In the genomic region with DNA sequence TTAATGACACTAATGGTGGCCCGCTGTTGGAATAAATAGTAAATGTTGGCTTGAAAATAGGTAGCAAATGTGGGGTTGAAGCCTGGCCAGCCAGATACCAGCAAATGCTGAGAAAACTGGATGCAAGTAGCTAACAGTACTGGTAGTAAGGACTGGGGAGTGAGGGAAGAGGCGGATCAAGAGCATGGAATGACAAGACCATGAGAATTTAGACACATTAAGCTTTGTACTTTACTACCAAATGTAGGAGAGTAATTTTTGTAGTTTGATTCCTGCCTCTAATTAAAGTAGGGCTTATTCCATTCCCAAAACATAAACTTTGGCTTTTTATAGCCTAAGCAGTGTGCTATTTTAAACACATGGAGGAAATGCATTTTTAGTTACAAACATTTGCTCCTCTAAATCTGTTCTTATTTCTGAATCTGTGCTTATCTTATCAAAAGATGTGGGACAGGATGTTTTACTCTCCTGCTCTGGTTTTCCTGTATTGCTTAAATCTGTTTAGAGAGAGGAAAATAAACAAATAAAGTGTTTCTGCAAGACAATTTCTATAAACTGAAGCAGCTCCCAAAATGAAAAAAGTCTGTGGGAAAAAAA, we compare ENCODE assay signal across 26 cellular contexts. TPM values are rescaled to one million over a fixed set of nuclear protein-coding genes. Genes with fewer than 3 reads are reported as not detected.
DNase-seq lines count a peak whose midpoint lies in the region; ATAC-seq and TF ChIP-seq lines count a peak whose summit lies in the region.
"Had no signal": no experiment of that assay in that cellular context is flagged by ENCODE, and none has a peak within 500 bp of the region (broad histone marks: within the 10 kb centered on the region; RNA-seq: fewer than 3 reads in every experiment).

No MANE protein-coding gene starts in this region.

- TF ChIP-seq CTCF in WTC11 (IDR thresholded peaks at IDR 0.05), result no peak
- TF ChIP-seq CTCF in glutamatergic neuron (IDR thresholded peaks at IDR 0.05; ENCODE audit: partially characterized antibody, unreplicated experiment), result no peak
- TF ChIP-seq CTCF in transverse colon (IDR thresholded peaks at IDR 0.05), result no peak
- TF ChIP-seq CTCF in psoas muscle (IDR thresholded peaks at IDR 0.05), result no peak

- H3K9me3 Mint-ChIP-seq in activated naive CD4-positive, alpha-beta T cell treated with anti-CD3 and anti-CD28 coated beads, Interleukin-2, amount 50 U/mL, for 24 hours, result no peaks in the 10 kb centered on the region
- H3K9me3 Mint-ChIP-seq in WTC11, result no peaks in the 10 kb centered on the region
- no peaks in the 10 kb centered on the region for H3K9me3 Mint-ChIP-seq in glutamatergic neuron (ENCODE audit: unreplicated experiment)
- no peaks in the 10 kb centered on the region for H3K9me3 Mint-ChIP-seq in natural killer cell treated with Interleukin-12 subunit alpha and Interleukin-12 subunit beta and Interleukin-15 and Interleukin-18, amount 100 ng/mL, for 72 hours
- H3K9me3 Mint-ChIP-seq: activated CD4-positive, alpha-beta T cell treated with anti-CD3 and anti-CD28 coated beads, Interleukin-2, amount 10 ng/mL, durations not matched to agents 7 days and 5 days; activated naive CD4-positive, alpha-beta T cell treated with anti-CD3 and anti-CD28 coated beads for 36 hours; stimulated activated naive CD8-positive, alpha-beta T cell treated with anti-CD3 and anti-CD28 coated beads, Interleukin-15, Interleukin-2, amounts not matched to agents 100 ng/mL and 50 ng/mL, for 24 hours; type B pancreatic cell had no signal

- no peaks in the 10 kb centered on the region for H3K4me1 Mint-ChIP-seq in activated naive CD4-positive, alpha-beta T cell treated with anti-CD3 and anti-CD28 coated beads, Interleukin-2, amount 50 U/mL, for 24 hours
- no peaks in the 10 kb centered on the region for H3K4me1 Mint-ChIP-seq in WTC11
- peaks cover 20% of the 10 kb centered on the region for H3K4me1 Mint-ChIP-seq in glutamatergic neuron (ENCODE audit: low read depth, unreplicated experiment)
- no peaks in the 10 kb centered on the region for H3K4me1 Mint-ChIP-seq in natural killer cell treated with Interleukin-12 subunit alpha and Interleukin-12 subunit beta and Interleukin-15 and Interleukin-18, amount 100 ng/mL, for 72 hours (ENCODE audit: low read depth in 2 of 2)
- H3K4me1 Mint-ChIP-seq: B cell had no signal

- H3K27me3 ChIP-seq in transverse colon (no peaks in the 10 kb centered on the region), psoas muscle (ENCODE audit: insufficient read depth in 3 of 3, low read length in 2 of 3) (no peaks in the 10 kb centered on the region)

- H3K4me1 ChIP-seq in transverse colon (peaks cover 0 to 4% (median 2%) of the 10 kb centered on the region in 4 donors), psoas muscle (no peaks in the 10 kb centered on the region)

- 86 to 95% methylated on average over 2 of the region's 2 CpGs for WGBS in transverse colon (ENCODE audit: low coverage in 1 of 2), 2 donors
- 77 to 79% (median 78%) methylated on average over 2 of the region's 2 CpGs for WGBS in psoas muscle, 3 donors

- TF ChIP-seq POLR2A in transverse colon (IDR thresholded peaks at IDR 0.05), result no peak

- H3K36me3 Mint-ChIP-seq in activated naive CD4-positive, alpha-beta T cell treated with anti-CD3 and anti-CD28 coated beads, Interleukin-2, amount 50 U/mL, for 24 hours, result peaks cover 11% of the 10 kb centered on the region
- H3K36me3 Mint-ChIP-seq in WTC11 (peaks cover 41% of the 10 kb centered on the region), glutamatergic neuron (ENCODE audit: unreplicated experiment) (no peaks in the 10 kb centered on the region)
- H3K36me3 Mint-ChIP-seq in natural killer cell treated with Interleukin-12 subunit alpha and Interleukin-12 subunit beta and Interleukin-15 and Interleukin-18, amount 100 ng/mL, for 72 hours, result peaks cover 7% of the 10 kb centered on the region

- ATAC-seq in WTC11, result no peak
- no peak for ATAC-seq in HG03095 (IDR thresholded peaks at IDR 0.05; ENCODE audit: unreplicated experiment)
- ATAC-seq in natural killer cell treated with Interleukin-12 subunit alpha and Interleukin-12 subunit beta and Interleukin-15 and Interleukin-18, amount 100 ng/mL, for 72 hours, result no peak
- ATAC-seq in psoas muscle, result no peak
- ATAC-seq: A549 had no signal

- no peak for DNase-seq in activated naive CD4-positive, alpha-beta T cell treated with Interleukin-2 at 50 U/mL for 16 hours
- no peak for DNase-seq in WTC11 (ENCODE audit: low spot score)
- DNase-seq in glutamatergic neuron, result no peak
- DNase-seq in transverse colon, result no peak
- no peak for DNase-seq in natural killer cell treated with Interleukin-12 subunit alpha and Interleukin-12 subunit beta and Interleukin-15 and Interleukin-18, amount 100 ng/mL, for 72 hours (ENCODE audit: low spot score)
- no peak for DNase-seq in psoas muscle
- DNase-seq: activated CD4-positive, alpha-beta T cell treated with anti-CD3 and anti-CD28 coated beads, Interleukin-2, amount 10 ng/mL, durations not matched to agents 7 days and 5 days; activated naive CD4-positive, alpha-beta T cell treated with anti-CD3 and anti-CD28 coated beads for 36 hours; activated T-cell treated with anti-CD3 and anti-CD28 coated beads, Interleukin-2, amount 50 U/mL, for 48 hours; Caco-2; cerebellar nuclear complex; DMS79 treated with DMSO at 0.1 percent for 48 hours; H7; Kasumi-1; NCI-H187; NCI-H526 treated with DMSO at 0.1 percent for 48 hours; RPMI8226 had no signal

- no peak overlapping the region for H3K4me3 Mint-ChIP-seq in activated naive CD4-positive, alpha-beta T cell treated with anti-CD3 and anti-CD28 coated beads, Interleukin-2, amount 50 U/mL, for 24 hours
- H3K4me3 Mint-ChIP-seq in WTC11 (no peak overlapping the region), glutamatergic neuron (ENCODE audit: unreplicated experiment) (no peak overlapping the region)
- H3K4me3 Mint-ChIP-seq in natural killer cell treated with Interleukin-12 subunit alpha and Interleukin-12 subunit beta and Interleukin-15 and Interleukin-18, amount 100 ng/mL, for 72 hours, result no peak overlapping the region
- H3K4me3 Mint-ChIP-seq: activated CD4-positive, alpha-beta T cell treated with anti-CD3 and anti-CD28 coated beads, Interleukin-2, amount 10 ng/mL, durations not matched to agents 7 days and 5 days; activated naive CD4-positive, alpha-beta T cell treated with anti-CD3 and anti-CD28 coated beads for 36 hours; B cell; stimulated activated naive CD8-positive, alpha-beta T cell treated with anti-CD3 and anti-CD28 coated beads, Interleukin-15, Interleukin-2, amounts not matched to agents 100 ng/mL and 50 ng/mL, for 24 hours; type B pancreatic cell had no signal

- no peak for TF ChIP-seq EP300 in transverse colon (IDR thresholded peaks at IDR 0.05; ENCODE audit: low read depth)

- peak overlapping the region; percentile 6 for H3K27ac Mint-ChIP-seq in activated naive CD4-positive, alpha-beta T cell treated with anti-CD3 and anti-CD28 coated beads, Interleukin-2, amount 50 U/mL, for 24 hours
- 0 out of 2 replicates have a peak overlapping the region, but pooled peaks have one; percentile 39 for H3K27ac Mint-ChIP-seq in WTC11
- H3K27ac Mint-ChIP-seq in glutamatergic neuron (ENCODE audit: unreplicated experiment), result peak overlapping the region; percentile 72
- no peak overlapping the region for H3K27ac Mint-ChIP-seq in natural killer cell treated with Interleukin-12 subunit alpha and Interleukin-12 subunit beta and Interleukin-15 and Interleukin-18, amount 100 ng/mL, for 72 hours
- H3K27ac Mint-ChIP-seq: activated naive CD4-positive, alpha-beta T cell treated with anti-CD3 and anti-CD28 coated beads for 36 hours; B cell; stimulated activated naive CD8-positive, alpha-beta T cell treated with anti-CD3 and anti-CD28 coated beads, Interleukin-15, Interleukin-2, amounts not matched to agents 100 ng/mL and 50 ng/mL, for 24 hours; type B pancreatic cell had no signal

- no peaks in the 10 kb centered on the region for H3K9me3 ChIP-seq in transverse colon
- no peaks in the 10 kb centered on the region for H3K9me3 ChIP-seq in psoas muscle
- H3K9me3 ChIP-seq: A549, Caco-2 had no signal

- CTCF ChIA-PET in WTC11 (lab: Charles Lee), result interaction anchor here (1.9 kb wide), 1 partner anchor 190 kb away, joined by 11 read pairs; no protein-coding TSS in a partner anchor

- POLR2A ChIA-PET in WTC11 (lab: Charles Lee), result no interaction called here

- intact Hi-C loops in transverse colon (cut with DNase I; ENCODE audit: low total_unique reads), result no loop called here
- intact Hi-C loops in psoas muscle (cut with DNase I), result loop anchor here in 1 of 2 donors (5.0 kb wide), 2 partner anchors 152 to 192 kb away; no protein-coding TSS in a partner anchor

- H3K4me3 ChIP-seq in transverse colon (no peak overlapping the region), psoas muscle (no peak overlapping the region)
- H3K4me3 ChIP-seq: A549, SK-N-MC had no signal

- in situ Hi-C loops in transverse colon (cut with MboI; ENCODE audit: low pct_ligation_motif_present in 1 of 4, low pct_unique_long_range_greater_than_20kb in 1 of 4, low sequenced_read_pairs in 3 of 4), result loop anchor here in 3 of 4 donors (10.0 to 25.0 kb wide), 4 partner anchors 144 to 402 kb away; a partner anchor contains a TSS

- H3K27ac ChIP-seq in transverse colon (peak overlapping the region in 3 of 4 donors; percentile 9 to 15 (median 10)), psoas muscle (no peak overlapping the region)
- H3K27ac ChIP-seq: A549, HL-60, SK-N-MC, VCaP had no signal

- no peaks in the 10 kb centered on the region for H3K27me3 Mint-ChIP-seq in activated naive CD4-positive, alpha-beta T cell treated with anti-CD3 and anti-CD28 coated beads, Interleukin-2, amount 50 U/mL, for 24 hours
- no peaks in the 10 kb centered on the region for H3K27me3 Mint-ChIP-seq in WTC11 (ENCODE audit: low read depth)
- peaks cover 6% of the 10 kb centered on the region for H3K27me3 Mint-ChIP-seq in glutamatergic neuron (ENCODE audit: unreplicated experiment)
- H3K27me3 Mint-ChIP-seq in natural killer cell treated with Interleukin-12 subunit alpha and Interleukin-12 subunit beta and Interleukin-15 and Interleukin-18, amount 100 ng/mL, for 72 hours, result no peaks in the 10 kb centered on the region
- H3K27me3 Mint-ChIP-seq: activated CD4-positive, alpha-beta T cell treated with anti-CD3 and anti-CD28 coated beads, Interleukin-2, amount 10 ng/mL, durations not matched to agents 7 days and 5 days; stimulated activated naive CD8-positive, alpha-beta T cell treated with anti-CD3 and anti-CD28 coated beads, Interleukin-15, Interleukin-2, amounts not matched to agents 100 ng/mL and 50 ng/mL, for 24 hours; type B pancreatic cell had no signal

- H3K36me3 ChIP-seq in transverse colon, result peaks cover 0 to 11% (median 2%) of the 10 kb centered on the region in 4 donors
- H3K36me3 ChIP-seq in psoas muscle (ENCODE audit: insufficient read depth in 1 of 2, low read depth in 1 of 2), result peaks cover 9 to 41% of the 10 kb centered on the region in 2 donors

TF ChIP-seq in WTC11, 78 proteins besides CTCF, POLR2A, EP300 and RAD21 (continues in another document):
- TF ChIP-seq NFATC4 (CRISPR knock-in tag; IDR thresholded peaks at IDR 0.05), result no peak
- TF ChIP-seq ZNF121 (CRISPR knock-in tag; IDR thresholded peaks at IDR 0.05), result no peak

RNA-seq across cellular contexts. Expression of a gene that starts 44.1 kb away (rescaled TPM):
- total RNA-seq in WTC11 (2021) (79.2 to 102 TPM (median 98.0 TPM) in 3 replicates), glutamatergic neuron (ENCODE audit: unreplicated experiment) (60.1 TPM), transverse colon (100 to 1,000 TPM in 3 of 4 donors, 10 to 100 TPM in 1; 51.2 to 318 (median 145) TPM), psoas muscle (10 to 100 TPM; 16.6 to 21.9 (median 19.6) TPM)
- total RNA-seq in natural killer cell treated with Interleukin-12 subunit alpha and Interleukin-12 subunit beta and Interleukin-15 and Interleukin-18, amount 100 ng/mL, for 72 hours, result 10 to 100 TPM; 29.1 to 49.5 TPM
- 10 to 100 TPM; 37.6 to 78.2 (median 39.2) TPM for polyA plus RNA-seq in psoas muscle

Comparison
In these comparisons a context has a peak if more than half of its experiments do, and no peak if none do; other contexts are left out.
1. H3K27ac Mint-ChIP-seq: peak in activated naive CD4-positive, alpha-beta T cell treated with anti-CD3 and anti-CD28 coated beads, Interleukin-2, amount 50 U/mL, for 24 hours (single experiment), WTC11 (single experiment) and glutamatergic neuron (single experiment); none in natural killer cell treated with Interleukin-12 subunit alpha and Interleukin-12 subunit beta and Interleukin-15 and Interleukin-18, amount 100 ng/mL, for 72 hours (0 of 2).